ENCODE assay signal across 23 cellular contexts in genomic region chr13:51778407-51778806, GRCh38. TPM values are rescaled to one million over a fixed set of nuclear protein-coding genes. Genes with fewer than 3 reads are reported as not detected.
DNase-seq lines count a peak whose midpoint lies in the region; ATAC-seq, FAIRE-seq and TF ChIP-seq lines count a peak whose summit lies in the region.
"Had no signal": no experiment of that assay in that cellular context is flagged by ENCODE, and none has a peak within 500 bp of the region (broad histone marks: within the 10 kb centered on the region; RNA-seq: fewer than 3 reads in every experiment).

No MANE protein-coding gene starts in this region.

- intact Hi-C loops in K562 (cut with micrococcal nuclease), result no loop called here

- POLR2A ChIA-PET in K562 (lab: Yijun Ruan, JAX), result no interaction called here

- no peak for TF ChIP-seq EP300 in K562 (IDR thresholded peaks at IDR 0.05; ENCODE audit: low read length)

- ATAC-seq in K562 (no peak), GM19467 (IDR thresholded peaks at IDR 0.05; ENCODE audit: unreplicated experiment) (no peak), HG03139 (IDR thresholded peaks at IDR 0.05; ENCODE audit: unreplicated experiment) (no peak)
- ATAC-seq: activated CD8-positive, alpha-beta T cell treated with anti-CD3 and anti-CD28 coated beads for 36 hours; upper lobe of right lung had no signal

- H3K4me2 ChIP-seq in K562 (ENCODE audit: insufficient read depth, low read length), result no peak overlapping the region
- H3K4me2 ChIP-seq: smooth muscle cell had no signal

- DNase-seq in G401 (ENCODE audit: low spot score) (peak; percentile 53), NCI-H1092 treated with DMSO at 0.1 percent for 48 hours (lab: John Stamatoyannopoulos, UW) (peak; percentile 33), K562 (ENCODE audit: extremely low read depth in 1 of 4, low spot score in 3 of 4) (no peak), occipital lobe (lab: John Stamatoyannopoulos, UW) (no peak)
- DNase-seq: activated CD4-positive, alpha-beta T cell treated with anti-CD3 and anti-CD28 coated beads for 1 hour; activated CD8-positive, alpha-beta memory T cell treated with anti-CD3 and anti-CD28 coated beads, Interleukin-2, amount 50 U/mL, for 48 hours; activated CD8-positive, alpha-beta T cell treated with anti-CD3 and anti-CD28 coated beads for 36 hours; activated naive CD4-positive, alpha-beta T cell treated with Interleukin-2 at 50 U/mL for 16 hours; GF-D8; GM23248; IMR-90; mammary epithelial cell; NCI-H2171 treated with DMSO at 0.1 percent for 48 hours; NCI-H526; Peyer's patch; stimulated activated CD4-positive, alpha-beta T cell treated with anti-CD3 and anti-CD28 coated beads, Interleukin-1b, Interleukin-23, amount 100 ng/mL, for 48 hours; stimulated activated naive CD4-positive, alpha-beta T cell treated with Interleukin-2 at 50 U/mL for 16 hours; upper lobe of right lung had no signal

- TF ChIP-seq CTCF in K562 (IDR thresholded peaks at IDR 0.05 in 2 of 3, conservative IDR thresholded peaks at IDR 0.05 in 1 of 3; ENCODE audit: insufficient read depth in 2 of 3, low read depth in 1 of 3, low read length in 3 of 3), result no peak

- no peak overlapping the region for H3K9ac ChIP-seq in K562 (ENCODE audit: insufficient read depth in 1 of 2, low read depth in 2 of 2, low read length in 2 of 2)
- H3K9ac ChIP-seq: BLaER1 treated with 17β-estradiol and CSF1 and Interleukin-3, amounts not matched to agents 10 nM and 100 nM; GM23248 had no signal

- H3K9me3 ChIP-seq in K562 (replicated peaks; ENCODE audit: control insufficient read depth, insufficient read depth, low read depth, low read length) (no peaks in the 10 kb centered on the region), neuron (ENCODE audit: low read length) (no peaks in the 10 kb centered on the region)
- H3K9me3 ChIP-seq: BLaER1 treated with 17β-estradiol and CSF1 and Interleukin-3, amounts not matched to agents 10 nM and 100 nM; Peyer's patch; upper lobe of right lung had no signal

- H3K4me3 ChIP-seq in K562, result no peak overlapping the region
- no peak overlapping the region for H3K4me3 ChIP-seq in neuron (ENCODE audit: low read length)
- H3K4me3 ChIP-seq: BLaER1 treated with 17β-estradiol and CSF1 and Interleukin-3, amounts not matched to agents 10 nM and 100 nM; GM23248; Peyer's patch; smooth muscle cell; upper lobe of right lung had no signal

- no peaks in the 10 kb centered on the region for H3K9me1 ChIP-seq in K562 (ENCODE audit: control insufficient read depth, insufficient read depth, low read length)

- no peak overlapping the region for H2AFZ ChIP-seq in K562 (ENCODE audit: low read depth, low read length)
- peak overlapping the region; percentile 24 for H2AFZ ChIP-seq in neuron (ENCODE audit: low read depth, low read length)
- H2AFZ ChIP-seq: GM23248 had no signal

- WGBS in K562 (ENCODE audit: insufficient coverage, low coverage, missing lambda C conversion rate), result 4% methylated on average over 8 of the region's 11 CpGs

- no peaks in the 10 kb centered on the region for H4K20me1 ChIP-seq in K562 (replicated peaks; ENCODE audit: control insufficient read depth, insufficient read depth, low read length)
- H4K20me1 ChIP-seq: BLaER1 treated with 17β-estradiol and CSF1 and Interleukin-3, amounts not matched to agents 10 nM and 100 nM had no signal

- no TSS peak for BruUV-seq in K562 (replicated peaks; lab: Mats Ljungman, UMichigan)

- no peaks in the 10 kb centered on the region for H3K36me3 ChIP-seq in K562 (ENCODE audit: control insufficient read depth, insufficient read depth, low read length)
- H3K36me3 ChIP-seq in neuron (ENCODE audit: insufficient read depth, low read length), result no peaks in the 10 kb centered on the region
- H3K36me3 ChIP-seq: BLaER1 treated with 17β-estradiol and CSF1 and Interleukin-3, amounts not matched to agents 10 nM and 100 nM; upper lobe of right lung had no signal

- TF ChIP-seq RAD21 in K562 (CRISPR knock-in tag; conservative IDR thresholded peaks at IDR 0.05 in 1 of 2, IDR thresholded peaks at IDR 0.05 in 1 of 2), result no peak

- FAIRE-seq in K562 (lab: Jason Lieb, UNC), result no peak

- H3K27me3 ChIP-seq in K562 (ENCODE audit: control insufficient read depth in 2 of 2, insufficient read depth in 2 of 2, low read length in 2 of 2) (peaks cover 0 to 15% of the 10 kb centered on the region in 2 experiments; a peak in 3 of 5 replicates), neuron (ENCODE audit: insufficient read depth, low read length) (no peaks in the 10 kb centered on the region)
- H3K27me3 ChIP-seq: BLaER1 treated with 17β-estradiol and CSF1 and Interleukin-3, amounts not matched to agents 10 nM and 100 nM; Peyer's patch; upper lobe of right lung had no signal

- CTCF ChIA-PET in K562 (lab: Yijun Ruan, JAX; ENCODE audit: low intra/inter-chr PET ratio), result no interaction called here

- in situ Hi-C loops in G401 (cut with HindIII; ENCODE audit: low sequenced_read_pairs), result no loop called here
- in situ Hi-C loops in K562 (cut with MboI), result no loop called here

- no peaks in the 10 kb centered on the region for H3K79me2 ChIP-seq in K562 (ENCODE audit: control insufficient read depth, insufficient read depth, low read length)

- no peak for TF ChIP-seq POLR2A in K562 (conservative IDR thresholded peaks at IDR 0.05)

- H3K4me1 ChIP-seq in K562 (replicated peaks in 1 of 2; ENCODE audit: control insufficient read depth in 2 of 2, insufficient read depth in 2 of 2, low read length in 2 of 2) (no peaks in the 10 kb centered on the region; a peak in 2 of 5 replicates), neuron (ENCODE audit: insufficient read depth, low read length) (peaks cover 8% of the 10 kb centered on the region)
- H3K4me1 ChIP-seq: upper lobe of right lung had no signal

- no peak overlapping the region for H3K27ac ChIP-seq in K562 (ENCODE audit: extremely low read depth, low read depth, low read length)
- H3K27ac ChIP-seq: BLaER1 treated with 17β-estradiol and CSF1 and Interleukin-3, amounts not matched to agents 10 nM and 100 nM; GM23248; Peyer's patch; upper lobe of right lung had no signal

TF ChIP-seq in K562, 482 proteins besides CTCF, POLR2A, EP300 and RAD21:
- TF ChIP-seq MEIS2 (IDR thresholded peaks at IDR 0.05; ENCODE audit: partially characterized antibody) (peak; percentile 47), PBX2 (CRISPR knock-in tag; IDR thresholded peaks at IDR 0.05; ENCODE audit: low read depth) (no peak), PBX2 (tag; conservative IDR thresholded peaks at IDR 0.05; ENCODE audit: low read depth) (peak; percentile 79), POLR3A (IDR thresholded peaks at IDR 0.05; ENCODE audit: borderline replicate concordance, extremely low read depth, insufficient read depth, insufficient read length) (no peak), HBP1 (CRISPR knock-in tag; IDR thresholded peaks at IDR 0.05) (no peak)

RNA-seq across cellular contexts. Expression of gene DHRS12, which starts 25.6 kb away (rescaled TPM):
- 11.3 and 12.1 TPM in 2 replicates for total RNA-seq in G401 (2014; rRNA removed; shearing (Covaris generic))
- 1.9 and 3.0 TPM in 2 replicates for total RNA-seq in K562 (2011; cell fraction: chromatin; rRNA removed; ENCODE audit: low replicate concordance)
- total RNA-seq in K562 (2011; cell fraction: nucleolus; rRNA removed), result 1.0 and 1.2 TPM in 2 replicates
- 2.5 TPM in 2 replicates for total RNA-seq in K562 (2011; cell fraction: nucleoplasm; rRNA removed)
- total RNA-seq in K562 (2014; rRNA removed), result 0.94 and 1.8 TPM in 2 replicates
- 0.77 and 1.5 TPM in 2 replicates for total RNA-seq in K562 (2014; rRNA removed; fragmentation: Illumina TruSeq; extraction: Trizol)
- total RNA-seq in K562 (2015; rRNA removed; fragmentation: Illumina TruSeq; extraction: Trizol), result 0.76 and 1.5 TPM in 2 replicates
- 1.1 and 1.2 TPM in 2 replicates for total RNA-seq in K562 (2021)
- polyA plus RNA-seq in K562 (2011; rRNA removed), result 2.4 and 2.7 TPM in 2 replicates
- polyA plus RNA-seq in K562 (2011; cell fraction: cytosol; rRNA removed), result 1.2 and 1.4 TPM in 2 replicates
- polyA plus RNA-seq in K562 (2011; cell fraction: nucleus; rRNA removed), result 3.3 and 4.5 TPM in 2 replicates
- 2.3 and 2.4 TPM in 2 replicates for polyA plus RNA-seq in K562 (2012)
- polyA plus RNA-seq in K562 (2014; fragmentation: Illumina TruSeq; extraction: Trizol), result 0.93 and 0.98 TPM in 2 replicates
- under 1 TPM; 0.62 to 0.69 TPM for polyA plus RNA-seq in K562 (2014; fragmentation: Nextera tagmentation; extraction: Ambion mirVana)
- polyA plus RNA-seq in K562 (2014; rRNA removed), result 0.82 and 1.1 TPM in 2 replicates
- polyA minus RNA-seq in K562 (2011; rRNA and poly(A)+ RNA removed), result 0.88 and 1.7 TPM in 2 replicates
- polyA minus RNA-seq in K562 (2011; cell fraction: cytosol; rRNA and poly(A)+ RNA removed), result not detected in 2 replicates
- 1.5 and 2.3 TPM in 2 replicates for polyA minus RNA-seq in K562 (2011; cell fraction: nucleus; rRNA and poly(A)+ RNA removed)
- 5.6 TPM for total RNA-seq in occipital lobe

Comparison
In these comparisons a context has a peak if more than half of its experiments do, and no peak if none do; other contexts are left out.
1. DNase-seq: peak in G401 (single experiment) and NCI-H1092 treated with DMSO at 0.1 percent for 48 hours (single experiment); none in K562 (0 of 4) and occipital lobe (single experiment).